16 cellular contexts compared by ENCODE assay signal in the genomic region with DNA sequence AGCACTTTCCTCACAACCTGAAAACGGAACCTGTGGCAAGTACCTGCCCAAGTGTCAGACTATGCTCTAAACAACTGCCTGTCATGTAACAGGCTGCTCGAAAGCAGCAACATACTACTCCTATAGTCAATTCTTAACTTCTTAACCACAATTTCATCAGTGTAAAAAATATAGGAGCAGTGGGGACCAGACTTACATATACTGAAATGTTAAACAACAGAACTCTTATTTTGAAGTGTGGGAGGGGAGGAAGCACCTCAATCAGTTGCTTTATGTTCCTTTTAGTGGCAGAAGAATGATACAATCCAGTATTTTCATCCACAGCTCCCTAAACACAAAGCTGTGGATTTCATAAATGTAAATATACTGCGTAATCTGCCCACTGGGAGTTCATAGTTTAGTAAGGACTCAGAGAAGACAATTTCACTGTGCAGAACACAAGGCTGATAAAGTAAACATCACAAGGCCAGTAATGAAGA. TPM values are rescaled to one million over a fixed set of nuclear protein-coding genes. Genes with fewer than 3 reads are reported as not detected.
DNase-seq lines count a peak whose midpoint lies in the region; ATAC-seq and TF ChIP-seq lines count a peak whose summit lies in the region.
"Had no signal": no experiment of that assay in that cellular context is flagged by ENCODE, and none has a peak within 500 bp of the region (broad histone marks: within the 10 kb centered on the region; RNA-seq: fewer than 3 reads in every experiment).

No MANE protein-coding gene starts in this region.

- no peak overlapping the region for H3K9ac ChIP-seq in SK-N-SH

- H2AFZ ChIP-seq in SK-N-SH (ENCODE audit: low read depth), result no peak overlapping the region
- H2AFZ ChIP-seq: PC-9 had no signal

- TF ChIP-seq CTCF in gastroesophageal sphincter (IDR thresholded peaks at IDR 0.05), result no peak
- TF ChIP-seq CTCF in SK-N-SH (IDR thresholded peaks at IDR 0.05), result no peak
- TF ChIP-seq CTCF in activated CD8-positive, alpha-beta T cell treated with anti-CD3 and anti-CD28 coated beads for 36 hours (IDR thresholded peaks at IDR 0.05), result no peak

- peak; percentile 25 for DNase-seq in SK-MEL-5 (ENCODE audit: low read depth, low spot score)
- DNase-seq in SK-N-SH, result no peak
- no peak for DNase-seq in activated CD8-positive, alpha-beta T cell treated with anti-CD3 and anti-CD28 coated beads for 36 hours
- no peak for DNase-seq in activated naive CD8-positive, alpha-beta T cell treated with anti-CD3 and anti-CD28 coated beads, Interleukin-2, amount 50 U/mL, for 24 hours
- DNase-seq: activated naive CD4-positive, alpha-beta T cell treated with anti-CD3 and anti-CD28 coated beads, Interleukin-2, amount 50 U/mL, for 16 hours; CD4-positive, CD25-positive, alpha-beta regulatory T cell; heart right ventricle; PC-9; stimulated activated naive CD8-positive, alpha-beta T cell treated with anti-CD3 and anti-CD28 coated beads, Interleukin-15, Interleukin-2, amounts not matched to agents 100 U/mL and 50 U/mL, for 24 hours had no signal

- no peaks in the 10 kb centered on the region for H3K36me3 Mint-ChIP-seq in activated CD8-positive, alpha-beta T cell treated with anti-CD3 and anti-CD28 coated beads for 36 hours (ENCODE audit: low read depth)
- no peaks in the 10 kb centered on the region for H3K36me3 Mint-ChIP-seq in activated naive CD8-positive, alpha-beta T cell treated with anti-CD3 and anti-CD28 coated beads, Interleukin-2, amount 50 U/mL, for 24 hours (ENCODE audit: low read depth)
- H3K36me3 Mint-ChIP-seq: CD4-positive, CD25-positive, alpha-beta regulatory T cell had no signal

- H3K4me3 ChIP-seq in gastroesophageal sphincter, result no peak overlapping the region
- H3K4me3 ChIP-seq in SK-N-SH (ENCODE audit: low read depth in 2 of 2, low read length in 1 of 2), result no peak overlapping the region
- H3K4me3 ChIP-seq: heart right ventricle, PC-9 had no signal

- in situ Hi-C loops in SK-MEL-5 (cut with HindIII; ENCODE audit: low pct_unique_long_range_greater_than_20kb, low sequenced_read_pairs), result no loop called here

- no peak overlapping the region for H3K4me2 ChIP-seq in SK-N-SH
- H3K4me2 ChIP-seq: PC-9 had no signal

- H3K36me3 ChIP-seq in gastroesophageal sphincter (peaks cover 0 to 40% of the 10 kb centered on the region in 2 donors), SK-N-SH (replicated peaks in 1 of 2; ENCODE audit: control insufficient read depth in 1 of 2, insufficient read depth in 2 of 2, low read length in 1 of 2) (peaks cover 19 to 47% of the 10 kb centered on the region in 2 experiments)

- intact Hi-C loops in activated CD8-positive, alpha-beta T cell treated with anti-CD3 and anti-CD28 coated beads for 36 hours (cut with micrococcal nuclease), result no loop called here

- no peaks in the 10 kb centered on the region for H3K9me2 ChIP-seq in SK-N-SH

- H3K27me3 Mint-ChIP-seq in activated CD8-positive, alpha-beta T cell treated with anti-CD3 and anti-CD28 coated beads for 36 hours, result peaks cover 5% of the 10 kb centered on the region
- peaks cover 4% of the 10 kb centered on the region for H3K27me3 Mint-ChIP-seq in activated naive CD8-positive, alpha-beta T cell treated with anti-CD3 and anti-CD28 coated beads, Interleukin-2, amount 50 U/mL, for 24 hours
- H3K27me3 Mint-ChIP-seq: CD4-positive, CD25-positive, alpha-beta regulatory T cell; central memory CD8-positive, alpha-beta T cell had no signal

- H3K9me3 Mint-ChIP-seq in activated CD8-positive, alpha-beta T cell treated with anti-CD3 and anti-CD28 coated beads for 36 hours, result peaks cover 4% of the 10 kb centered on the region
- H3K9me3 Mint-ChIP-seq in activated naive CD8-positive, alpha-beta T cell treated with anti-CD3 and anti-CD28 coated beads, Interleukin-2, amount 50 U/mL, for 24 hours, result no peaks in the 10 kb centered on the region
- H3K9me3 Mint-ChIP-seq: central memory CD8-positive, alpha-beta T cell; nephron had no signal

- no peak for TF ChIP-seq POLR2A in gastroesophageal sphincter (IDR thresholded peaks at IDR 0.05)

- H3K27ac ChIP-seq in gastroesophageal sphincter (peak overlapping the region; percentile 52 to 74 (median 64)), SK-N-SH (ENCODE audit: low read depth in 2 of 2, low read length in 1 of 2) (peak overlapping the region in 1 of 2 experiments; percentile 32; a peak in 2 of 4 replicates)
- H3K27ac ChIP-seq: heart right ventricle, PC-9 had no signal

- peaks cover 0 to 40% (median 18%) of the 10 kb centered on the region in 3 donors for H3K4me1 ChIP-seq in gastroesophageal sphincter
- H3K4me1 ChIP-seq in SK-N-SH (ENCODE audit: control insufficient read depth in 1 of 2, insufficient read depth in 2 of 2, low read depth in 1 of 2, low read length in 1 of 2), result no peaks in the 10 kb centered on the region

- no peaks in the 10 kb centered on the region for H3K9me3 ChIP-seq in gastroesophageal sphincter
- no peaks in the 10 kb centered on the region for H3K9me3 ChIP-seq in SK-N-SH
- H3K9me3 ChIP-seq: heart right ventricle had no signal

- H4K20me1 ChIP-seq in SK-N-SH (ENCODE audit: insufficient read depth), result no peaks in the 10 kb centered on the region

- H3K27me3 ChIP-seq in gastroesophageal sphincter, result no peaks in the 10 kb centered on the region
- H3K27me3 ChIP-seq in SK-N-SH (ENCODE audit: insufficient read depth), result no peaks in the 10 kb centered on the region
- H3K27me3 ChIP-seq: heart right ventricle had no signal

- CTCF ChIA-PET in SK-N-SH (lab: Yijun Ruan, JAX), result no interaction called here
- CTCF ChIA-PET in activated CD8-positive, alpha-beta T cell treated with anti-CD3 and anti-CD28 coated beads for 36 hours (lab: Charles Lee), result no interaction called here

- WGBS in gastroesophageal sphincter (ENCODE audit: low coverage in 1 of 2), 2 donors, result 28 to 56% methylated on average over 3 of the region's 3 CpGs
- WGBS in SK-N-SH (ENCODE audit: low lambda C conversion rate), result 94% methylated on average over 3 of the region's 3 CpGs

- peaks cover 14% of the 10 kb centered on the region for H3F3A ChIP-seq in SK-N-SH (replicated peaks; ENCODE audit: insufficient read depth)

- peak; percentile 70 for ATAC-seq in GM21390 (IDR thresholded peaks at IDR 0.05; ENCODE audit: unreplicated experiment)
- ATAC-seq in gastroesophageal sphincter, result no peak
- no peak for ATAC-seq in GM21737 (IDR thresholded peaks at IDR 0.05; ENCODE audit: unreplicated experiment)
- ATAC-seq in activated CD8-positive, alpha-beta T cell treated with anti-CD3 and anti-CD28 coated beads for 36 hours, result no peak
- no peak for ATAC-seq in activated naive CD8-positive, alpha-beta T cell treated with anti-CD3 and anti-CD28 coated beads, Interleukin-2, amount 50 U/mL, for 24 hours
- ATAC-seq: activated CD4-positive, CD25-positive, alpha-beta regulatory T cell treated with anti-CD3 and anti-CD28 coated beads, Interleukin-2, amount 50 U/mL, for 24 hours; heart right ventricle; HepG2; stimulated activated naive CD8-positive, alpha-beta T cell treated with anti-CD3 and anti-CD28 coated beads, Interleukin-15, Interleukin-2, amounts not matched to agents 100 U/mL and 50 U/mL, for 24 hours had no signal

- no peak overlapping the region for H3K4me3 Mint-ChIP-seq in activated CD8-positive, alpha-beta T cell treated with anti-CD3 and anti-CD28 coated beads for 36 hours
- H3K4me3 Mint-ChIP-seq in activated naive CD8-positive, alpha-beta T cell treated with anti-CD3 and anti-CD28 coated beads, Interleukin-2, amount 50 U/mL, for 24 hours, result no peak overlapping the region
- H3K4me3 Mint-ChIP-seq: CD4-positive, CD25-positive, alpha-beta regulatory T cell; central memory CD8-positive, alpha-beta T cell; nephron had no signal

- POLR2A ChIA-PET in SK-N-SH (lab: Yijun Ruan, JAX), result no interaction called here
- POLR2A ChIA-PET in activated CD8-positive, alpha-beta T cell treated with anti-CD3 and anti-CD28 coated beads for 36 hours (lab: Charles Lee), result no interaction called here

- H3K79me2 ChIP-seq in SK-N-SH (ENCODE audit: insufficient read depth), result no peaks in the 10 kb centered on the region

- H3K4me1 Mint-ChIP-seq in activated CD8-positive, alpha-beta T cell treated with anti-CD3 and anti-CD28 coated beads for 36 hours (ENCODE audit: low read depth), result no peaks in the 10 kb centered on the region
- no peaks in the 10 kb centered on the region for H3K4me1 Mint-ChIP-seq in activated naive CD8-positive, alpha-beta T cell treated with anti-CD3 and anti-CD28 coated beads, Interleukin-2, amount 50 U/mL, for 24 hours
- H3K4me1 Mint-ChIP-seq: CD4-positive, CD25-positive, alpha-beta regulatory T cell; central memory CD8-positive, alpha-beta T cell had no signal

- TF ChIP-seq RAD21 in SK-N-SH (IDR thresholded peaks at IDR 0.05; ENCODE audit: low read length), result no peak

- TF ChIP-seq EP300 in gastroesophageal sphincter (IDR thresholded peaks at IDR 0.05) (no peak), SK-N-SH (IDR thresholded peaks at IDR 0.05; ENCODE audit: borderline replicate concordance in 1 of 2, low read depth in 1 of 2, low read length in 1 of 2) (no peak)

- no peak overlapping the region for H3K27ac Mint-ChIP-seq in activated CD8-positive, alpha-beta T cell treated with anti-CD3 and anti-CD28 coated beads for 36 hours
- no peak overlapping the region for H3K27ac Mint-ChIP-seq in activated naive CD8-positive, alpha-beta T cell treated with anti-CD3 and anti-CD28 coated beads, Interleukin-2, amount 50 U/mL, for 24 hours
- H3K27ac Mint-ChIP-seq: CD4-positive, CD25-positive, alpha-beta regulatory T cell; nephron had no signal

TF ChIP-seq in SK-N-SH, 30 proteins besides CTCF, POLR2A, EP300 and RAD21 (continues in another document):
- TF ChIP-seq RXRA (IDR thresholded peaks at IDR 0.05; ENCODE audit: borderline replicate concordance, low read depth) (no peak), CHD2 (IDR thresholded peaks at IDR 0.05; ENCODE audit: low read length, partially characterized antibody) (no peak)
- TF ChIP-seq, protein P1, sequence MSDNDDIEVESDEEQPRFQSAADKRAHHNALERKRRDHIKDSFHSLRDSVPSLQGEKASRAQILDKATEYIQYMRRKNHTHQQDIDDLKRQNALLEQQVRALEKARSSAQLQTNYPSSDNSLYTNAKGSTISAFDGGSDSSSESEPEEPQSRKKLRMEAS (IDR thresholded peaks at IDR 0.05; ENCODE audit: low read depth), result no peak

RNA-seq across cellular contexts. Expression of gene WLS, which starts 44.2 kb away (rescaled TPM):
- total RNA-seq in SK-MEL-5 (2014; rRNA removed; shearing (Covaris generic)), result 33.8 and 35.1 TPM in 2 replicates
- 47.4 and 50.3 TPM in 2 replicates for polyA plus RNA-seq in SK-MEL-5 (2015; cell fraction: cytosol; rRNA removed)
- polyA plus RNA-seq in SK-MEL-5 (2015; cell fraction: nucleus; rRNA removed), result 16.4 and 25.0 TPM in 2 replicates
- total RNA-seq in gastroesophageal sphincter, result 100 to 1,000 TPM; 120 to 280 (median 263) TPM
- 69.0 and 73.7 TPM in 2 replicates for polyA plus RNA-seq in SK-N-SH (2012; rRNA removed)
- 64.1 and 77.6 TPM in 2 replicates for polyA plus RNA-seq in SK-N-SH (2012; cell fraction: cytosol; rRNA removed)
- 59.8 and 94.2 TPM in 2 replicates for polyA plus RNA-seq in SK-N-SH (2012; cell fraction: nucleus; rRNA removed)
- not detected for total RNA-seq in activated CD8-positive, alpha-beta T cell treated with anti-CD3 and anti-CD28 coated beads for 36 hours
- total RNA-seq: CD4-positive, CD25-positive, alpha-beta regulatory T cell; HepG2 had no signal
- polyA plus RNA-seq: CD4-positive, CD25-positive, alpha-beta regulatory T cell; HepG2 had no signal

Comparison
In these comparisons a context has a peak if more than half of its experiments do, and no peak if none do; other contexts are left out.
1. RNA of gene WLS, which starts 44.2 kb away (total RNA-seq): 120 to 280 TPM in gastroesophageal sphincter and 33.8 to 35.1 TPM in SK-MEL-5; not detected in activated CD8-positive, alpha-beta T cell treated with anti-CD3 and anti-CD28 coated beads for 36 hours; every median in the first group is over 10 times any median in the second.